ENCODE assay signal across 1 cellular context in the genomic region with DNA sequence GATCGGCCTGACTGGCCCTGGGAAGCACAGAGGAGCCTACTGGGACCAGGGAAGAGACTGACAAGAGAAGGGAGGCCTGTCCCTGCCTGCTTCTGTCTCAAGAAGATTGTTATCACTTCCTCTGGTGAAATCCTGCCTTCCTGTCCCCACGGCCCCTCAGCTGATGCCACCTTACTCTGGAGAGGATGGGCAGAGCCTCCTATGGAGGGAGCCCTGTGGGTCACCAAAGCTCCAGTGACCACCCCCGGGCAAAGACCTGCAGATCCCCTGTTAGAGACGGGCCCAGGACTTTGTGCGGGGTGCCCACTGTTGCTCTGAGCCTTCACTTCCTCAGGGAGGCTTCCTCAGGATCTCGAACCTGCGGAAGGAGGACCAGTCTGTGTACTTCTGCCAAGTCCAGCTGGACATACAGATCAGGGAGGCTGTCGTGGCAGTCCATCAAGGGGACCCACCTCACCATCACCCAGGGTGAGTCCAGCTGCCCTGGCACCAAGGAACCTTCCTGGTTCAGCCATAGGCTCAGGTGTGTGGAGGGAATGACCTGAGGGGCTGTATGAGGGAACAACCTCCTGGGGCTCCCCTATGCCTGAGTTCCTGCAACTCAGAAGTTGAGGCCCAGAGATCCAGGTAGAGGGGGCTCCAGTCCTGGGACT.
TF ChIP-seq lines count a peak whose summit lies in the region.

No MANE protein-coding gene starts in this region.

TF ChIP-seq in GM12878, 131 proteins besides CTCF, POLR2A, EP300 and RAD21:
- no peak for TF ChIP-seq MTA3 (IDR thresholded peaks at IDR 0.05; ENCODE audit: borderline replicate concordance, low read length)
- TF ChIP-seq CBX3 (IDR thresholded peaks at IDR 0.05; ENCODE audit: borderline replicate concordance, low read depth), result no peak
- no peak for TF ChIP-seq CREM (IDR thresholded peaks at IDR 0.05; ENCODE audit: low read depth)
- TF ChIP-seq BCL3 (IDR thresholded peaks at IDR 0.05; ENCODE audit: borderline replicate concordance, insufficient read depth, low read depth, low read length, poor library complexity, severe bottlenecking), result no peak
- TF ChIP-seq DPF2 (IDR thresholded peaks at IDR 0.05), result no peak
- TF ChIP-seq SMAD1 (IDR thresholded peaks at IDR 0.05; ENCODE audit: low read depth, partially characterized antibody), result no peak
